8 cellular contexts compared by ENCODE assay signal in the genomic region with DNA sequence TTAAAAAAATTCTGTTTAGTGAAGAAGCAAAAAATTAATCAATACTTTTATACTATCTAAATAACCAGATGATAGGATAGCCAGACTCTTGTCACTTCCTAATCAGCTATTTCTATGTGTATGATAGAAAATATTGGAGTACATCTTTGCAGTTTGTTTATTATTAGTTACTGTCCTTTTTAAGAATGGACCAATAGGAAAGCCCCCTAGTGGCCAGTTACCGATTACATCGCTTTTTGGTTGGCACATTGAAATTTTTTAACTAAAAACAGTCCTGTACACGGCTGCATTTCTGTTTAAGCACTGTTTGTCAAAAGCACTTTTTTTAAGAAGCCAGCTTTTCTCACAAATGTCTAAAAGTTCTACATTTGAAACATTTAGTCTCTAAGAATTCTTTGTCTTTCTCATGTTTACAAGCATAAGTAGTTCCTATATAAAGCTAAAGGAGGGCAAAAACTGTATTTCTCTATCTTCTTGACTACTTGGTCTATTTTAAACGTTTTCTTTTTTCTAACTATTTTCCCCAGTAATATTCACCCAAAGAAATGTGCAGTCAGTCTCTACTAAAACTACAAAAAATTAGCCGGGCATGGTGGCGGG.
DNase-seq lines count a peak whose midpoint lies in the region; ATAC-seq and TF ChIP-seq lines count a peak whose summit lies in the region.

No MANE protein-coding gene starts in this region.

- H3K4me3 Mint-ChIP-seq in activated CD4-positive, alpha-beta memory T cell treated with anti-CD3 and anti-CD28 coated beads for 36 hours = no peak overlapping the region

- CTCF ChIA-PET in activated CD4-positive, alpha-beta memory T cell treated with anti-CD3 and anti-CD28 coated beads for 36 hours (lab: Charles Lee) = interaction anchor here (0.6 to 1.3 kb wide), 4 partner anchors 18 to 1242 kb away, joined by 3 to 9 read pairs (median 4); no protein-coding TSS in a partner anchor

- 36 to 38% methylated on average over 6 of the region's 6 CpGs for WGBS in GM23248 (ENCODE audit: low coverage in 1 of 2, low lambda C conversion rate in 2 of 2, missing lambda C conversion rate in 2 of 2), 2 experiments
- whole genome bisulfite sequencing in esophagus squamous epithelium, 2 donors = 29 to 37% methylated on average over 6 of the region's 6 CpGs
- WGBS in psoas muscle, 3 donors = 33 to 36% (median 34%) methylated on average over 6 of the region's 6 CpGs

- H3K9me3 ChIP-seq in BE2C = no peaks in the 10 kb centered on the region
- no peaks in the 10 kb centered on the region for H3K9me3 ChIP-seq in GM23248 (ENCODE audit: low read depth)
- H3K9me3 ChIP-seq in esophagus squamous epithelium = no peaks in the 10 kb centered on the region
- H3K9me3 ChIP-seq in psoas muscle = no peaks in the 10 kb centered on the region
- H3K9me3 ChIP-seq in MG63 = no peaks in the 10 kb centered on the region

- TF ChIP-seq POLR2A in esophagus squamous epithelium (IDR thresholded peaks at IDR 0.05) = no peak

- H3K36me3 ChIP-seq in BE2C (no peaks in the 10 kb centered on the region), GM23248 (ENCODE audit: low read depth) (no peaks in the 10 kb centered on the region), esophagus squamous epithelium (no peaks in the 10 kb centered on the region), psoas muscle (ENCODE audit: insufficient read depth in 1 of 2, low read depth in 1 of 2) (no peaks in the 10 kb centered on the region), MG63 (no peaks in the 10 kb centered on the region)

- peak in 1 of 4 donors; percentile 53 for ATAC-seq in psoas muscle

- POLR2A ChIA-PET in activated CD4-positive, alpha-beta memory T cell treated with anti-CD3 and anti-CD28 coated beads for 36 hours (lab: Charles Lee) = no interaction called here

- peaks cover 2% of the 10 kb centered on the region for H3K27me3 Mint-ChIP-seq in activated CD4-positive, alpha-beta memory T cell treated with anti-CD3 and anti-CD28 coated beads for 36 hours

- H3K4me2 ChIP-seq in GM23248 (ENCODE audit: unreplicated experiment) = no peak overlapping the region

- intact Hi-C loops in esophagus squamous epithelium (cut with DNase I) = loop anchor here (5.0 kb wide), 1 partner anchor 329 kb away; no protein-coding TSS in a partner anchor
- intact Hi-C loops in psoas muscle (cut with DNase I) = loop anchor here (5.0 kb wide), 4 partner anchors 229 to 754 kb away; no protein-coding TSS in a partner anchor
- intact Hi-C loops in activated CD4-positive, alpha-beta memory T cell treated with anti-CD3 and anti-CD28 coated beads for 36 hours (cut with micrococcal nuclease) = no loop called here

- no peaks in the 10 kb centered on the region for H3K79me2 ChIP-seq in GM23248 (ENCODE audit: insufficient read depth)

- H3K36me3 Mint-ChIP-seq in activated CD4-positive, alpha-beta memory T cell treated with anti-CD3 and anti-CD28 coated beads for 36 hours = no peaks in the 10 kb centered on the region

- H3K4me3 ChIP-seq in BE2C (ENCODE audit: low read depth, low read length) (no peak overlapping the region), GM23248 (no peak overlapping the region), esophagus squamous epithelium (no peak overlapping the region), psoas muscle (no peak overlapping the region), MG63 (no peak overlapping the region)

- DNase-seq in BE2C (peak; percentile 16), GM23248 (peak; percentile 79), RKO (ENCODE audit: low spot score) (peak; percentile 57), esophagus squamous epithelium (lab: John Stamatoyannopoulos, UW) (no peak), psoas muscle (no peak), MG63 (no peak), NCI-H187 treated with DMSO at 0.1 percent for 48 hours (lab: John Stamatoyannopoulos, UW) (no peak)
- DNase-seq in activated CD4-positive, alpha-beta memory T cell treated with anti-CD3 and anti-CD28 coated beads for 36 hours = no peak

- H3K27ac ChIP-seq in GM23248 = peak overlapping the region; percentile 59
- H3K27ac ChIP-seq in esophagus squamous epithelium = no peak overlapping the region
- H3K27ac ChIP-seq in psoas muscle = no peak overlapping the region

- TF ChIP-seq CTCF in BE2C (IDR thresholded peaks at IDR 0.05; ENCODE audit: low read depth, low read length) = peak; percentile 63
- peak; percentile 44 to 72 (median 56) for TF ChIP-seq CTCF in esophagus squamous epithelium (IDR thresholded peaks at IDR 0.05)
- TF ChIP-seq CTCF in psoas muscle (IDR thresholded peaks at IDR 0.05) = peak; percentile 79

- H3K9me2 ChIP-seq in GM23248 (ENCODE audit: insufficient read depth) = no peaks in the 10 kb centered on the region

- H3K27me3 ChIP-seq in BE2C (no peaks in the 10 kb centered on the region), GM23248 (replicated peaks; ENCODE audit: insufficient read depth) (no peaks in the 10 kb centered on the region), esophagus squamous epithelium (no peaks in the 10 kb centered on the region), psoas muscle (ENCODE audit: insufficient read depth in 3 of 3, low read length in 2 of 3) (no peaks in the 10 kb centered on the region), MG63 (no peaks in the 10 kb centered on the region)

- no peaks in the 10 kb centered on the region for H3K4me1 Mint-ChIP-seq in activated CD4-positive, alpha-beta memory T cell treated with anti-CD3 and anti-CD28 coated beads for 36 hours (ENCODE audit: low read depth)

- H3F3A ChIP-seq in GM23248 (ENCODE audit: insufficient read depth) = peaks cover 10% of the 10 kb centered on the region

- H3K27ac Mint-ChIP-seq in activated CD4-positive, alpha-beta memory T cell treated with anti-CD3 and anti-CD28 coated beads for 36 hours = no peak overlapping the region

- H4K20me1 ChIP-seq in GM23248 (ENCODE audit: insufficient read depth) = no peaks in the 10 kb centered on the region

- H3K9ac ChIP-seq in GM23248 = no peak overlapping the region

- H3K4me1 ChIP-seq in BE2C = no peaks in the 10 kb centered on the region
- peaks cover 36% of the 10 kb centered on the region for H3K4me1 ChIP-seq in GM23248 (ENCODE audit: insufficient read depth)
- H3K4me1 ChIP-seq in esophagus squamous epithelium = peaks cover 0 to 4% (median 0%) of the 10 kb centered on the region in 3 donors
- H3K4me1 ChIP-seq in psoas muscle = no peaks in the 10 kb centered on the region

- 0 out of 2 replicates have a peak overlapping the region, but pooled peaks have one; percentile 60 for H2AFZ ChIP-seq in GM23248

- no peaks in the 10 kb centered on the region for H3K9me3 Mint-ChIP-seq in activated CD4-positive, alpha-beta memory T cell treated with anti-CD3 and anti-CD28 coated beads for 36 hours

- in situ Hi-C loops in GM23248 (cut with MboI) = no loop called here

Comparison
In these comparisons a context has a peak if more than half of its experiments do, and no peak if none do; other contexts are left out.
1. DNase-seq: peak in BE2C (single experiment), GM23248 (single experiment) and RKO (single experiment); none in esophagus squamous epithelium (single experiment), psoas muscle (0 of 2), activated CD4-positive, alpha-beta memory T cell treated with anti-CD3 and anti-CD28 coated beads for 36 hours (single experiment), MG63 (single experiment) and NCI-H187 treated with DMSO at 0.1 percent for 48 hours (single experiment).
2. Peak in every context shown above with its lines, with median percentiles within 50 percentile points of each other: CTCF ChIP-seq.